In genomic region chr13:24503376-24503690, GRCh38 we compare ENCODE assay signal across 14 cellular contexts. TPM values are rescaled to one million over a fixed set of nuclear protein-coding genes. Genes with fewer than 3 reads are reported as not detected.
DNase-seq lines count a peak whose midpoint lies in the region; ATAC-seq, FAIRE-seq and TF ChIP-seq lines count a peak whose summit lies in the region.
"Had no signal": no experiment of that assay in that cellular context is flagged by ENCODE, and none has a peak within 500 bp of the region (broad histone marks: within the 10 kb centered on the region; RNA-seq: fewer than 3 reads in every experiment).

No MANE protein-coding gene starts in this region.

- H3K27me3 ChIP-seq in astrocyte (ENCODE audit: insufficient read depth, low read length), result no peaks in the 10 kb centered on the region
- H3K27me3 ChIP-seq in keratinocyte (ENCODE audit: control insufficient read depth, extremely low read depth, insufficient read depth, low read length), result no peaks in the 10 kb centered on the region

- no peak for TF ChIP-seq CTCF in NB4 (IDR thresholded peaks at IDR 0.05; ENCODE audit: low read depth, low read length)
- TF ChIP-seq CTCF in astrocyte (IDR thresholded peaks at IDR 0.05; ENCODE audit: insufficient read depth, low read depth, low read length), result no peak
- TF ChIP-seq CTCF in keratinocyte (optimal IDR thresholded peaks at IDR 0.05 in 1 of 3, IDR thresholded peaks at IDR 0.05 in 1 of 3, conservative IDR thresholded peaks at IDR 0.05 in 1 of 3; ENCODE audit: extremely low read depth in 1 of 3, insufficient read depth in 2 of 3, low read length in 3 of 3), result no peak

- H2AFZ ChIP-seq in astrocyte (ENCODE audit: low read depth, low read length) (no peak overlapping the region), keratinocyte (ENCODE audit: control insufficient read depth, low read length) (no peak overlapping the region)

- H4K20me1 ChIP-seq in astrocyte (ENCODE audit: insufficient read depth, low read length) (peaks cover 20% of the 10 kb centered on the region), keratinocyte (ENCODE audit: control insufficient read depth, extremely low read depth, insufficient read depth, low read length) (no peaks in the 10 kb centered on the region)

- H3K9me3 Mint-ChIP-seq in astrocyte (ENCODE audit: unreplicated experiment), result peaks cover 1% of the 10 kb centered on the region
- H3K9me3 Mint-ChIP-seq in stimulated activated effector memory CD8-positive, alpha-beta T cell treated with anti-CD3 and anti-CD28 coated beads, Interleukin-12 subunit alpha, Interleukin-12 subunit beta, amount 100 ng/mL, for 72 hours, result no peaks in the 10 kb centered on the region
- H3K9me3 Mint-ChIP-seq: activated CD4-positive, alpha-beta memory T cell treated with anti-CD3 and anti-CD28 coated beads for 36 hours; activated naive CD4-positive, alpha-beta T cell treated with anti-CD3 and anti-CD28 coated beads for 36 hours; central memory CD8-positive, alpha-beta T cell; nephron had no signal

- peaks cover 15% of the 10 kb centered on the region for H3K36me3 Mint-ChIP-seq in astrocyte (ENCODE audit: low read depth, unreplicated experiment)
- peaks cover 63% of the 10 kb centered on the region for H3K36me3 Mint-ChIP-seq in stimulated activated effector memory CD8-positive, alpha-beta T cell treated with anti-CD3 and anti-CD28 coated beads, Interleukin-12 subunit alpha, Interleukin-12 subunit beta, amount 100 ng/mL, for 72 hours

- dilution Hi-C loops in keratinocyte (cut with MboI; ENCODE audit: extremely low pct_ligation_motif_present, low sequenced_read_pairs), result no loop called here

- DNase-seq in NB4 (ENCODE audit: low read depth) (peak; percentile 9), astrocyte (ENCODE audit: low read depth) (no peak), keratinocyte (ENCODE audit: low read depth, low spot score) (no peak), iPS-NIHi7 (ENCODE audit: extremely low spot score) (no peak), NCI-H526 (lab: John Stamatoyannopoulos, UW) (no peak)
- no peak for DNase-seq in stimulated activated effector memory CD8-positive, alpha-beta T cell treated with anti-CD3 and anti-CD28 coated beads, Interleukin-12 subunit alpha, Interleukin-12 subunit beta, amount 100 ng/mL, for 72 hours (ENCODE audit: low spot score in 2 of 2)
- DNase-seq: activated CD4-positive, alpha-beta memory T cell treated with anti-CD3 and anti-CD28 coated beads for 36 hours; activated naive CD4-positive, alpha-beta T cell treated with anti-CD3 and anti-CD28 coated beads for 36 hours; COR-L47; T-helper 1 cell had no signal

- no peak for TF ChIP-seq POLR2A in NB4 (IDR thresholded peaks at IDR 0.05; ENCODE audit: extremely low read depth, insufficient read length)

- H3K27ac Mint-ChIP-seq in astrocyte (ENCODE audit: unreplicated experiment), result peak overlapping the region; percentile 67
- H3K27ac Mint-ChIP-seq in stimulated activated effector memory CD8-positive, alpha-beta T cell treated with anti-CD3 and anti-CD28 coated beads, Interleukin-12 subunit alpha, Interleukin-12 subunit beta, amount 100 ng/mL, for 72 hours, result peak overlapping the region; percentile 38
- H3K27ac Mint-ChIP-seq: activated CD4-positive, alpha-beta memory T cell treated with anti-CD3 and anti-CD28 coated beads for 36 hours; activated naive CD4-positive, alpha-beta T cell treated with anti-CD3 and anti-CD28 coated beads for 36 hours had no signal

- H3K4me1 ChIP-seq in astrocyte (ENCODE audit: insufficient read depth, low read length) (peaks cover 28% of the 10 kb centered on the region), keratinocyte (ENCODE audit: control insufficient read depth, extremely low read depth, insufficient read depth, low read length) (peaks cover 35% of the 10 kb centered on the region)

- peak overlapping the region; percentile 1 for H3K4me3 Mint-ChIP-seq in astrocyte (ENCODE audit: unreplicated experiment)
- H3K4me3 Mint-ChIP-seq in stimulated activated effector memory CD8-positive, alpha-beta T cell treated with anti-CD3 and anti-CD28 coated beads, Interleukin-12 subunit alpha, Interleukin-12 subunit beta, amount 100 ng/mL, for 72 hours, result no peak overlapping the region
- H3K4me3 Mint-ChIP-seq: activated CD4-positive, alpha-beta memory T cell treated with anti-CD3 and anti-CD28 coated beads for 36 hours; activated naive CD4-positive, alpha-beta T cell treated with anti-CD3 and anti-CD28 coated beads for 36 hours; central memory CD8-positive, alpha-beta T cell; nephron had no signal

- peak overlapping the region; percentile 53 for H3K4me2 ChIP-seq in astrocyte (ENCODE audit: low read length)
- H3K4me2 ChIP-seq in keratinocyte (ENCODE audit: control insufficient read depth, extremely low read depth, insufficient read depth, low read depth, low read length), result no peak overlapping the region

- H3K4me3 ChIP-seq in NB4 (ENCODE audit: low read depth, low read length) (no peak overlapping the region), astrocyte (ENCODE audit: insufficient read depth, low read depth, low read length) (no peak overlapping the region), keratinocyte (ENCODE audit: control insufficient read depth in 2 of 3, extremely low read depth in 1 of 3, insufficient read depth in 2 of 3, low read depth in 1 of 3, low read length in 3 of 3) (no peak overlapping the region)

- H3K9ac ChIP-seq in astrocyte (ENCODE audit: low read length) (peak overlapping the region; percentile 30), keratinocyte (ENCODE audit: control insufficient read depth, extremely low read depth, insufficient read depth, low read length) (peak overlapping the region; percentile 22)

- H3K36me3 ChIP-seq in astrocyte (ENCODE audit: insufficient read depth, low read length) (peaks cover 3% of the 10 kb centered on the region), keratinocyte (ENCODE audit: control insufficient read depth in 2 of 2, extremely low read depth in 1 of 2, insufficient read depth in 2 of 2, low read length in 2 of 2) (peaks cover 6 to 8% of the 10 kb centered on the region in 2 experiments)

- H3K79me2 ChIP-seq in astrocyte (ENCODE audit: insufficient read depth, low read length) (peaks cover 53% of the 10 kb centered on the region), keratinocyte (ENCODE audit: control insufficient read depth, insufficient read depth, low read length) (peaks cover 41% of the 10 kb centered on the region)

- no peaks in the 10 kb centered on the region for H3K27me3 Mint-ChIP-seq in astrocyte (ENCODE audit: low read depth, unreplicated experiment)
- H3K27me3 Mint-ChIP-seq: activated CD4-positive, alpha-beta memory T cell treated with anti-CD3 and anti-CD28 coated beads for 36 hours; central memory CD8-positive, alpha-beta T cell had no signal

- H3K27ac ChIP-seq in astrocyte (ENCODE audit: low read depth, low read length) (peak overlapping the region; percentile 62), keratinocyte (ENCODE audit: control insufficient read depth, insufficient read depth, low read length) (peak overlapping the region; percentile 78)

- ATAC-seq in stimulated activated effector memory CD8-positive, alpha-beta T cell treated with anti-CD3 and anti-CD28 coated beads, Interleukin-12 subunit alpha, Interleukin-12 subunit beta, amount 100 ng/mL, for 72 hours, result no peak
- no peak for ATAC-seq in GM18517 (IDR thresholded peaks at IDR 0.05; ENCODE audit: unreplicated experiment)
- no peak for ATAC-seq in HG02938 (IDR thresholded peaks at IDR 0.05; ENCODE audit: unreplicated experiment)

- H3K4me1 Mint-ChIP-seq in astrocyte (ENCODE audit: low read depth, unreplicated experiment), result peaks cover 28% of the 10 kb centered on the region
- peaks cover 34% of the 10 kb centered on the region for H3K4me1 Mint-ChIP-seq in stimulated activated effector memory CD8-positive, alpha-beta T cell treated with anti-CD3 and anti-CD28 coated beads, Interleukin-12 subunit alpha, Interleukin-12 subunit beta, amount 100 ng/mL, for 72 hours

- FAIRE-seq in astrocyte (lab: Jason Lieb, UNC), result no peak
- no peak for FAIRE-seq in keratinocyte (lab: Jason Lieb, UNC)

- H3K9me3 ChIP-seq in astrocyte (ENCODE audit: insufficient read depth, low read depth, low read length), result no peaks in the 10 kb centered on the region
- H3K9me3 ChIP-seq in keratinocyte (ENCODE audit: control insufficient read depth, low read depth, low read length), result no peaks in the 10 kb centered on the region

- H3K9me1 ChIP-seq in keratinocyte (ENCODE audit: control insufficient read depth, extremely low read depth, insufficient read depth, low read length), result no peaks in the 10 kb centered on the region

RNA-seq across cellular contexts. Expression of gene PARP4, which starts 9.2 kb away (rescaled TPM):
- 55.7 and 59.1 TPM in 2 replicates for total RNA-seq in astrocyte
- polyA plus RNA-seq in keratinocyte, result 28.3 to 58.4 TPM (median 44.0 TPM) in 3 replicates
- 8.2 TPM for polyA plus RNA-seq in keratinocyte (2011; ENCODE audit: low read depth)
- polyA plus RNA-seq in keratinocyte (2011; cell fraction: cytosol; rRNA removed), result 21.8 and 36.9 TPM in 2 replicates
- polyA plus RNA-seq in keratinocyte (2011; cell fraction: nucleus; rRNA removed), result 61.4 and 68.4 TPM in 2 replicates
- 6.4 and 37.9 TPM in 2 replicates for polyA plus RNA-seq in keratinocyte (2012; ENCODE audit: low replicate concordance)
- polyA minus RNA-seq in keratinocyte, result 27.4 to 76.3 TPM (median 54.7 TPM) in 3 replicates
- polyA minus RNA-seq in keratinocyte (2011; cell fraction: cytosol; rRNA and poly(A)+ RNA removed), result 27.2 TPM
- 56.9 and 84.5 TPM in 2 replicates for polyA minus RNA-seq in keratinocyte (2011; cell fraction: nucleus; rRNA and poly(A)+ RNA removed)
